2 cellular contexts compared by ENCODE assay signal in the genomic region with DNA sequence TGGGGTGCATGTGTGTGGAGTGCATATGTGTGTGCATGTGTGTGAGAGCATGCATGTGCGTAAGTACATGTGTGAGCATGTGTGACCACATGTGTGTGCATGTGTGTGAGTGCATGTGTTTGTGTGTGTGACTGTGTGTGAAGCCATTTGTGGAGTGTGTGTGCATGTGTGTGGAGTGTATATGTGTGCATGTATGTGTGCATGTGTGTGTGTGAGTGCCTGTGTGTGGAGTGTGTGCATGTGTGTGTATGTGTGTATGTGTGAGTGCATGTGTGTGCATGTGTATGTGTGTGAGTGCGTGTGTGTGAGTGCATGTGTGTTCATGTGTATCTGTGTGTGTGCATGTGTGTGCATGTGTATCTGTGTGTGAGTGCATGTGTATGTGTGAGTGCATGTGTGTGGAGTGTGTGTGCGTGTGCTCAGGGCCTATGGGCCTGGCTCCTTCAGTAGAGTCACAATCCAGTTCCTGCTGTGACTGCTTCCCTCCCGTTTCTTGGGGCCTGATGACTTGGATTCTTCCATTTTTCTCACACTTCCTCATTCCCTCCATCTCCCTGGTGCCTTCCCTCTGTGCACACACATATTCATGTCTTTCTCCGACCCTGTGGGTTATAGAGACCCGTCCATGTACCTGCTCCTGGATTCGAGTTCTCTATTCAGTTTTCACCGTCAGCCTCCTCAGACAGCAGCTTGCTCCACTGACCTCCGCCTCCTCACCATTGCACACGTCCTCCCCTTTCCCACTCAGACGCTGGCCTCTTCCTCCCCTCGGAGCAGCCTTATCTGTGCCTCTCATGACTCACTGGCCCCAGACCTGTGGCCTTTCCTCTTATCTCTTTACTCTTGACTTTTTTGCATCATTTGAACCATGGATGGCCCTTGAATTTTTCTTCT.
A peak's percentile ranks its signal among the peaks of the same experiment; 100 is the strongest.
TF ChIP-seq lines count a peak whose summit lies in the region.

No MANE protein-coding gene starts in this region.

TF ChIP-seq in endothelial cell of umbilical vein, 7 proteins besides CTCF, POLR2A, EP300 and RAD21 (continued from another document):
- TF ChIP-seq, protein P1, sequence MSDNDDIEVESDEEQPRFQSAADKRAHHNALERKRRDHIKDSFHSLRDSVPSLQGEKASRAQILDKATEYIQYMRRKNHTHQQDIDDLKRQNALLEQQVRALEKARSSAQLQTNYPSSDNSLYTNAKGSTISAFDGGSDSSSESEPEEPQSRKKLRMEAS (IDR thresholded peaks at IDR 0.05; ENCODE audit: insufficient read depth, insufficient read length), result peak; percentile 3
- TF ChIP-seq EZH2 (IDR thresholded peaks at IDR 0.05; ENCODE audit: borderline replicate concordance, low read depth, low read length, severe bottlenecking), result no peak
TF ChIP-seq in endothelial cell of umbilical vein: peak in this region for 1.

TF ChIP-seq in SK-N-SH, 30 proteins besides CTCF, POLR2A, EP300 and RAD21 (continued from another document):
- no peak for TF ChIP-seq MEF2A (IDR thresholded peaks at IDR 0.05; ENCODE audit: borderline replicate concordance, low read depth)
- TF ChIP-seq, protein P2, sequence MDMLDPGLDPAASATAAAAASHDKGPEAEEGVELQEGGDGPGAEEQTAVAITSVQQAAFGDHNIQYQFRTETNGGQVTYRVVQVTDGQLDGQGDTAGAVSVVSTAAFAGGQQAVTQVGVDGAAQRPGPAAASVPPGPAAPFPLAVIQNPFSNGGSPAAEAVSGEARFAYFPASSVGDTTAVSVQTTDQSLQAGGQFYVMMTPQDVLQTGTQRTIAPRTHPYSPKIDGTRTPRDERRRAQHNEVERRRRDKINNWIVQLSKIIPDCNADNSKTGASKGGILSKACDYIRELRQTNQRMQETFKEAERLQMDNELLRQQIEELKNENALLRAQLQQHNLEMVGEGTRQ (IDR thresholded peaks at IDR 0.05; ENCODE audit: borderline replicate concordance, low read depth, low read length), result no peak
